1 cellular context compared by ENCODE assay signal in genomic region chr7:5596046-5596895, GRCh38.
A peak's percentile ranks its signal among the peaks of the same experiment; 100 is the strongest.
TF ChIP-seq lines count a peak whose summit lies in the region.

No MANE protein-coding gene starts in this region.

TF ChIP-seq in K562, 482 proteins besides CTCF, POLR2A, EP300 and RAD21 (continued from another document and continues in another):
- TF ChIP-seq MYBL2 (IDR thresholded peaks at IDR 0.05; ENCODE audit: low read depth) (no peak), MYBL2 (CRISPR knock-in tag; IDR thresholded peaks at IDR 0.05; ENCODE audit: borderline replicate concordance) (no peak), DLX4 (CRISPR knock-in tag; IDR thresholded peaks at IDR 0.05) (no peak), ZBTB11 (CRISPR knock-in tag; IDR thresholded peaks at IDR 0.05) (no peak), RNF219 (CRISPR knock-in tag; IDR thresholded peaks at IDR 0.05) (no peak), ZBED1 (IDR thresholded peaks at IDR 0.05) (no peak), CREB3 (tag; conservative IDR thresholded peaks at IDR 0.05; ENCODE audit: low read depth) (no peak), HLTF (IDR thresholded peaks at IDR 0.05) (no peak), TCF3 (CRISPR knock-in tag; IDR thresholded peaks at IDR 0.05) (no peak), E2F4 (CRISPR knock-in tag; IDR thresholded peaks at IDR 0.05; ENCODE audit: low read depth) (no peak), MNT (conservative IDR thresholded peaks at IDR 0.05) (peak; percentile 91 to 95), UBTF (IDR thresholded peaks at IDR 0.05; ENCODE audit: borderline replicate concordance in 1 of 2, low read depth in 2 of 2, low read length in 2 of 2) (no peak), ZNF197 (CRISPR knock-in tag; IDR thresholded peaks at IDR 0.05; ENCODE audit: low read depth) (no peak), POLR2AphosphoS2 (IDR thresholded peaks at IDR 0.05; ENCODE audit: low read length) (no peak), POLR2B (IDR thresholded peaks at IDR 0.05; ENCODE audit: low read depth, partially characterized antibody) (no peak), ETV5 (CRISPR knock-in tag; IDR thresholded peaks at IDR 0.05; ENCODE audit: low read depth) (peak; percentile 68; the same call in 1 of the 2 replicates), SNRNP70 (optimal IDR thresholded peaks at IDR 0.05; ENCODE audit: low read depth, low read length) (no peak), E2F6 (IDR thresholded peaks at IDR 0.05; ENCODE audit: borderline replicate concordance in 1 of 2, extremely low read depth in 1 of 2, insufficient read depth in 1 of 2, insufficient read length in 1 of 2, low read depth in 1 of 2, low read length in 1 of 2, poor library complexity in 1 of 2, severe bottlenecking in 1 of 2) (peak in 1 of 2 experiments; percentile 30), ARID3B (CRISPR knock-in tag; IDR thresholded peaks at IDR 0.05; ENCODE audit: borderline replicate concordance) (no peak), THAP12 (CRISPR knock-in tag; IDR thresholded peaks at IDR 0.05) (no peak), XRCC3 (IDR thresholded peaks at IDR 0.05) (no peak), ZNF699 (CRISPR knock-in tag; IDR thresholded peaks at IDR 0.05; ENCODE audit: insufficient replicate concordance) (no peak), CREB3L1 (IDR thresholded peaks at IDR 0.05; ENCODE audit: borderline replicate concordance, low read depth) (peak; percentile 96), GATA2 (CRISPR knock-in tag; IDR thresholded peaks at IDR 0.05) (no peak), SIN3B (IDR thresholded peaks at IDR 0.05; ENCODE audit: low read depth) (no peak), HEY1 (CRISPR knock-in tag; IDR thresholded peaks at IDR 0.05; ENCODE audit: borderline replicate concordance) (no peak), ELK3 (CRISPR knock-in tag; IDR thresholded peaks at IDR 0.05) (no peak), NBN (IDR thresholded peaks at IDR 0.05; ENCODE audit: low read depth) (no peak), BRCA1 (IDR thresholded peaks at IDR 0.05) (no peak), BRCA1 (CRISPR knock-in tag; IDR thresholded peaks at IDR 0.05) (no peak), PHTF2 (CRISPR knock-in tag; IDR thresholded peaks at IDR 0.05) (no peak), ZNF165 (CRISPR knock-in tag; IDR thresholded peaks at IDR 0.05; ENCODE audit: borderline replicate concordance) (no peak), NFIX (CRISPR knock-in tag; IDR thresholded peaks at IDR 0.05; ENCODE audit: low read depth) (no peak), HMG20A (CRISPR knock-in tag; conservative IDR thresholded peaks at IDR 0.05) (no peak), MITF (IDR thresholded peaks at IDR 0.05) (0 out of 2 replicates have a peak, but pooled peaks have one; percentile 21)
